ENCODE assay signal across 10 cellular contexts in genomic region chr5:151480859-151481258, GRCh38. TPM values are rescaled to one million over a fixed set of nuclear protein-coding genes. Genes with fewer than 3 reads are reported as not detected.
DNase-seq lines count a peak whose midpoint lies in the region; ATAC-seq and TF ChIP-seq lines count a peak whose summit lies in the region.
"Had no signal": no experiment of that assay in that cellular context is flagged by ENCODE, and none has a peak within 500 bp of the region (broad histone marks: within the 10 kb centered on the region; RNA-seq: fewer than 3 reads in every experiment).

No MANE protein-coding gene starts in this region.

- peak overlapping the region; percentile 10 for H3K27ac Mint-ChIP-seq in endodermal cell
- H3K27ac Mint-ChIP-seq: activated CD8-positive, alpha-beta T cell treated with anti-CD3 and anti-CD28 coated beads for 36 hours had no signal

- no peak for TF ChIP-seq CTCF in endodermal cell (conservative IDR thresholded peaks at IDR 0.05)
- no peak for TF ChIP-seq CTCF in A673 (conservative IDR thresholded peaks at IDR 0.05; ENCODE audit: low read depth, low read length)
- no peak for TF ChIP-seq CTCF in lower lobe of right lung (IDR thresholded peaks at IDR 0.05)

- H3K9me3 ChIP-seq in endodermal cell (ENCODE audit: control insufficient read depth, low read length) (no peaks in the 10 kb centered on the region), neuronal stem cell (replicated peaks in 1 of 2; ENCODE audit: control insufficient read depth in 2 of 2, insufficient read depth in 1 of 2, low read depth in 1 of 2, low read length in 2 of 2) (no peaks in the 10 kb centered on the region), A673 (ENCODE audit: low read depth, low read length, poor library complexity, severe bottlenecking) (no peaks in the 10 kb centered on the region), lower lobe of right lung (no peaks in the 10 kb centered on the region)

- no peak overlapping the region for H3K4me2 ChIP-seq in neuronal stem cell (ENCODE audit: insufficient read depth, low read length, poor library complexity, severe bottlenecking)

- DNase-seq in EH (ENCODE audit: low read depth) (peak; percentile 72), NCI-H524 (lab: John Stamatoyannopoulos, UW) (peak; percentile 49 to 73), endodermal cell (peak; percentile 55), neuronal stem cell (ENCODE audit: low spot score) (no peak), A673 (ENCODE audit: low spot score) (no peak), lower lobe of right lung (no peak), activated gamma-delta T cell (lab: John Stamatoyannopoulos, UW) (no peak)
- DNase-seq: activated CD8-positive, alpha-beta T cell treated with anti-CD3 and anti-CD28 coated beads for 36 hours; NCI-H1930 had no signal

- no peak overlapping the region for H2BK12ac ChIP-seq in neuronal stem cell (ENCODE audit: low read length)

- peak overlapping the region; percentile 46 for H2AFZ ChIP-seq in neuronal stem cell (ENCODE audit: low read length)

- peak overlapping the region; percentile 22 for H3K27ac ChIP-seq in endodermal cell (ENCODE audit: low read depth, low read length)
- no peak overlapping the region for H3K27ac ChIP-seq in neuronal stem cell (replicated peaks; ENCODE audit: low read length)
- H3K27ac ChIP-seq in A673 (ENCODE audit: low read depth, low read length, poor library complexity, severe bottlenecking): no peak overlapping the region
- no peak overlapping the region for H3K27ac ChIP-seq in lower lobe of right lung

- H3K79me1 ChIP-seq in neuronal stem cell (ENCODE audit: low read depth, low read length): no peaks in the 10 kb centered on the region

- H3K14ac ChIP-seq in neuronal stem cell (ENCODE audit: low read length): no peak overlapping the region

- H3K4ac ChIP-seq in neuronal stem cell (ENCODE audit: low read length): no peak overlapping the region

- H3K4me1 Mint-ChIP-seq in endodermal cell: no peaks in the 10 kb centered on the region

- H3K27me3 Mint-ChIP-seq in endodermal cell (ENCODE audit: insufficient read depth): no peaks in the 10 kb centered on the region
- H3K27me3 Mint-ChIP-seq: activated CD8-positive, alpha-beta T cell treated with anti-CD3 and anti-CD28 coated beads for 36 hours had no signal

- no TSS peak for BruUV-seq in A673 (replicated peaks; lab: Mats Ljungman, UMichigan)

- no peaks in the 10 kb centered on the region for H3K4me1 ChIP-seq in endodermal cell (ENCODE audit: control insufficient read depth, insufficient read depth, low read length)
- H3K4me1 ChIP-seq in neuronal stem cell (ENCODE audit: control insufficient read depth in 2 of 2, insufficient read depth in 1 of 2, low read depth in 1 of 2, low read length in 2 of 2): peaks cover 13 to 17% of the 10 kb centered on the region in 2 donors
- H3K4me1 ChIP-seq in A673 (ENCODE audit: insufficient read depth, low read length, poor library complexity, severe bottlenecking): no peaks in the 10 kb centered on the region
- H3K4me1 ChIP-seq in lower lobe of right lung: no peaks in the 10 kb centered on the region

- no peaks in the 10 kb centered on the region for H3K9me3 Mint-ChIP-seq in endodermal cell
- H3K9me3 Mint-ChIP-seq: activated CD8-positive, alpha-beta T cell treated with anti-CD3 and anti-CD28 coated beads for 36 hours had no signal

- ATAC-seq in lower lobe of right lung: no peak
- ATAC-seq in GM18517 (IDR thresholded peaks at IDR 0.05; ENCODE audit: unreplicated experiment): no peak
- ATAC-seq: activated CD8-positive, alpha-beta T cell treated with anti-CD3 and anti-CD28 coated beads for 36 hours had no signal

- POLR2A ChIA-PET in A673 (lab: Charles Lee; ENCODE audit: low non-redundant PET): no interaction called here

- H3K4me3 Mint-ChIP-seq in endodermal cell: no peak overlapping the region
- H3K4me3 Mint-ChIP-seq: activated CD8-positive, alpha-beta T cell treated with anti-CD3 and anti-CD28 coated beads for 36 hours had no signal

- WGBS in endodermal cell (ENCODE audit: insufficient coverage in 1 of 2, insufficient read length in 1 of 2), 2 experiments: 72 to 73% methylated on average over 3 of the region's 3 CpGs
- no CpG with 5 or more reads among the region's 3 CpGs for WGBS in neuronal stem cell (ENCODE audit: extremely low coverage in 2 of 2, insufficient read length in 2 of 2, insufficient replicate concordance in 1 of 2), 2 donors

- no peak overlapping the region for H3K23ac ChIP-seq in neuronal stem cell (ENCODE audit: low read depth, low read length, poor library complexity)

- peaks cover 53% of the 10 kb centered on the region for H3K36me3 Mint-ChIP-seq in endodermal cell (ENCODE audit: low read depth)

- no peak overlapping the region for H4K8ac ChIP-seq in neuronal stem cell (ENCODE audit: low read depth, low read length)

- H2BK5ac ChIP-seq in neuronal stem cell (ENCODE audit: low read length): no peak overlapping the region

- H3K36me3 ChIP-seq in endodermal cell (ENCODE audit: control insufficient read depth, insufficient read depth, low read length) (peaks cover 55% of the 10 kb centered on the region), neuronal stem cell (replicated peaks in 1 of 2; ENCODE audit: control insufficient read depth in 2 of 2, insufficient read depth in 2 of 2, low read length in 2 of 2) (no peaks in the 10 kb centered on the region), A673 (ENCODE audit: insufficient read depth, low read length, poor library complexity, severe bottlenecking) (no peaks in the 10 kb centered on the region), lower lobe of right lung (peaks cover 34% of the 10 kb centered on the region)

- intact Hi-C loops in A673 (cut with micrococcal nuclease; ENCODE audit: unreplicated experiment) (no loop called here), lower lobe of right lung (cut with DNase I) (no loop called here)

- CTCF ChIA-PET in A673 (lab: Charles Lee): no interaction called here

- H3K27me3 ChIP-seq in endodermal cell (ENCODE audit: control insufficient read depth, insufficient read depth, low read length, poor library complexity, severe bottlenecking) (no peaks in the 10 kb centered on the region), neuronal stem cell (ENCODE audit: control insufficient read depth in 3 of 3, insufficient read depth in 3 of 3, low read depth in 1 of 3, low read length in 3 of 3) (no peaks in the 10 kb centered on the region), A673 (replicated peaks; ENCODE audit: insufficient read depth, low read depth, low read length, poor library complexity) (no peaks in the 10 kb centered on the region), lower lobe of right lung (ENCODE audit: low read depth) (no peaks in the 10 kb centered on the region)

- no peak overlapping the region for H2BK15ac ChIP-seq in neuronal stem cell (ENCODE audit: low read length)

- no peak overlapping the region for H2AK5ac ChIP-seq in neuronal stem cell (ENCODE audit: low read depth, low read length)

- no peak overlapping the region for H3K9ac ChIP-seq in endodermal cell (ENCODE audit: extremely low read depth, low read length, poor library complexity, severe bottlenecking)
- H3K9ac ChIP-seq in neuronal stem cell (ENCODE audit: low read depth, low read length, poor library complexity): no peak overlapping the region

- no peak overlapping the region for H2BK120ac ChIP-seq in neuronal stem cell (ENCODE audit: low read depth, low read length)

- no peak overlapping the region for H4K91ac ChIP-seq in neuronal stem cell (ENCODE audit: low read depth, low read length, poor library complexity)

- H3K18ac ChIP-seq in neuronal stem cell (ENCODE audit: low read length): no peak overlapping the region

- no peak overlapping the region for H3K4me3 ChIP-seq in endodermal cell (ENCODE audit: low read length)
- no peak overlapping the region for H3K4me3 ChIP-seq in neuronal stem cell (ENCODE audit: low read length in 2 of 2)
- no peak overlapping the region for H3K4me3 ChIP-seq in A673 (ENCODE audit: low read depth, low read length, poor library complexity, severe bottlenecking)
- no peak overlapping the region for H3K4me3 ChIP-seq in lower lobe of right lung

RNA-seq across cellular contexts. Expression of gene SLC36A1, which starts 33.5 kb away (rescaled TPM):
- total RNA-seq in endodermal cell (10 to 100 TPM; 15.4 to 33.3 TPM), A673 (2021) (8.8 and 12.5 TPM in 2 replicates), lower lobe of right lung (11.5 TPM)
- polyA plus RNA-seq in endodermal cell (2013, experiment 1 of 2): 10.9 TPM
- polyA plus RNA-seq in endodermal cell (2013, experiment 2 of 2): 8.0 TPM
- polyA plus RNA-seq in neuronal stem cell (2013, experiment 1 of 2): 6.4 TPM
- 5.5 TPM for polyA plus RNA-seq in neuronal stem cell (2013, experiment 2 of 2)

Comparison
In these comparisons a context has a peak if more than half of its experiments do, and no peak if none do; other contexts are left out.
1. DNase-seq: peak in EH (single experiment), NCI-H524 (2 of 2) and endodermal cell (single experiment); none in neuronal stem cell (single experiment), A673 (single experiment), lower lobe of right lung (single experiment) and activated gamma-delta T cell (single experiment).